Comparison of ENCODE assay signal across 1 cellular context in the genomic region with DNA sequence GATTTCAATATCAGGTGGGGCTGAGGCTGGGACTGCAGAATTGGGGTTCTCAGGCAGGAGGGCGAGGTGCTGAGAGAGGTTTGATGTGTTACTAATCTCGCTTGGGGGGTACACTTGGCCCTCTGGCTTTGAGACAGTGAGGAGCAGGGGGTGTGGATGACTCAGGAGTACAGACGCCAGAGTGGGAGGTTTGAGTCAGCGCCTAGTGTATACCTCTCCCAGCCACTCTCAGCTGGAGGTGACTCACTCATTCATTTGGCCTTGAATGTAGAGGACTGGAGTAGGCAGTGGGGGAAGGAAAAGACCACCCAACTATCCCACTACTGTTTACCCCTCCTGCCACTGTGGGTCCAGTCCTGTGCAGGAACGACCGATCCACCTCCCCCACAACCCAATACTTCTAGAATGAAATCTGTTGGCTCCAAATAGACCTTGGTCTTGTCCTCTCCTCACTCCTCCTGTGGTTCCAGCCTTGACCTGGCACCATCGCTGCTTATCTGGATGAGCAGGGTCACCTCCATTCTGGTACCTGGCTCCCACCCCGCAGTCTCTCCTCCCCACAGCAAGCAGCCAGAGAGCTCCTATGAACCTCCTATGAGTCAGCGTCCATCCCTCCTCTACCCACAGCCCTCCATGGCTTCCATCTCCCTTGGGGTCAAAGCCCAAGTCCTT.
TF ChIP-seq lines count a peak whose summit lies in the region.

No MANE protein-coding gene starts in this region.

TF ChIP-seq in HepG2, 621 proteins besides CTCF, POLR2A, EP300 and RAD21 (continued from another document):
- no peak for TF ChIP-seq ZNF484 (CRISPR knock-in tag; IDR thresholded peaks at IDR 0.05; ENCODE audit: borderline replicate concordance, low read depth)
- TF ChIP-seq ZNF598 (CRISPR knock-in tag; IDR thresholded peaks at IDR 0.05; ENCODE audit: borderline replicate concordance): no peak
- TF ChIP-seq, protein P1, sequence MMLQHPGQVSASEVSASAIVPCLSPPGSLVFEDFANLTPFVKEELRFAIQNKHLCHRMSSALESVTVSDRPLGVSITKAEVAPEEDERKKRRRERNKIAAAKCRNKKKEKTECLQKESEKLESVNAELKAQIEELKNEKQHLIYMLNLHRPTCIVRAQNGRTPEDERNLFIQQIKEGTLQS (CRISPR knock-in tag; IDR thresholded peaks at IDR 0.05): 0 out of 2 replicates have a peak, but pooled peaks have one; percentile 25
- TF ChIP-seq TFAP4 (IDR thresholded peaks at IDR 0.05; ENCODE audit: borderline replicate concordance, low read depth): peak; percentile 66; the same call in 1 of the 2 replicates
- no peak for TF ChIP-seq ETV6 (CRISPR knock-in tag; conservative IDR thresholded peaks at IDR 0.05)
- TF ChIP-seq ZNF343 (CRISPR knock-in tag; IDR thresholded peaks at IDR 0.05): no peak
- TF ChIP-seq, protein P2, sequence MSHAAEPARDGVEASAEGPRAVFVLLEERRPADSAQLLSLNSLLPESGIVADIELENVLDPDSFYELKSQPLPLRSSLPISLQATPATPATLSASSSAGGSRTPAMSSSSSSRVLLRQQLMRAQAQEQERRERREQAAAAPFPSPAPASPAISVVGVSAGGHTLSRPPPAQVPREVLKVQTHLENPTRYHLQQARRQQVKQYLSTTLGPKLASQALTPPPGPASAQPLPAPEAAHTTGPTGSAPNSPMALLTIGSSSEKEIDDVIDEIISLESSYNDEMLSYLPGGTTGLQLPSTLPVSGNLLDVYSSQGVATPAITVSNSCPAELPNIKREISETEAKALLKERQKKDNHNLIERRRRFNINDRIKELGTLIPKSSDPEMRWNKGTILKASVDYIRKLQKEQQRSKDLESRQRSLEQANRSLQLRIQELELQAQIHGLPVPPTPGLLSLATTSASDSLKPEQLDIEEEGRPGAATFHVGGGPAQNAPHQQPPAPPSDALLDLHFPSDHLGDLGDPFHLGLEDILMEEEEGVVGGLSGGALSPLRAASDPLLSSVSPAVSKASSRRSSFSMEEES (CRISPR knock-in tag; IDR thresholded peaks at IDR 0.05): no peak
- no peak for TF ChIP-seq ZNF260 (CRISPR knock-in tag; IDR thresholded peaks at IDR 0.05; ENCODE audit: borderline replicate concordance, low read depth)
- no peak for TF ChIP-seq KMT2A (CRISPR knock-in tag; IDR thresholded peaks at IDR 0.05)
- no peak for TF ChIP-seq ZFYVE20 (CRISPR knock-in tag; IDR thresholded peaks at IDR 0.05; ENCODE audit: borderline replicate concordance, low read depth)
- TF ChIP-seq ZSCAN21 (CRISPR knock-in tag; IDR thresholded peaks at IDR 0.05; ENCODE audit: borderline replicate concordance): no peak
TF ChIP-seq in HepG2: peak in this region for 4.
